23 cellular contexts compared by ENCODE assay signal in genomic region chr1:190663962-190664361, GRCh38.
DNase-seq lines count a peak whose midpoint lies in the region; ATAC-seq and TF ChIP-seq lines count a peak whose summit lies in the region.
"Had no signal": no experiment of that assay in that cellular context is flagged by ENCODE, and none has a peak within 500 bp of the region (broad histone marks: within the 10 kb centered on the region; RNA-seq: fewer than 3 reads in every experiment).

No MANE protein-coding gene starts in this region.

- DNase-seq in MCF 10A (ENCODE audit: unreplicated experiment) = no peak
- DNase-seq in erythroblast (lab: John Stamatoyannopoulos, UW) = no peak
- DNase-seq in NCI-H82 treated with DMSO at 0.1 percent for 48 hours (lab: John Stamatoyannopoulos, UW; ENCODE audit: unreplicated experiment) = no peak
- DNase-seq: Calu3; CD8-positive, alpha-beta T cell; EL; H9; Karpas-422; MG63; NCI-H1048; NCI-H1436 treated with DMSO at 0.1 percent for 48 hours; NCI-H2029; NCI-H2171; NCI-H446; NCI-H526 treated with DMSO at 0.1 percent for 48 hours; SHP77 had no signal

- H3K27me3 Mint-ChIP-seq in nephron (ENCODE audit: low read depth) (no peaks in the 10 kb centered on the region), MCF 10A (ENCODE audit: insufficient read depth, unreplicated experiment) (no peaks in the 10 kb centered on the region)
- H3K27me3 Mint-ChIP-seq: IgD-negative memory B cell had no signal

- POLR2A ChIA-PET in MCF 10A (lab: Yijun Ruan, JAX) = no interaction called here

- no TSS peak for BruUV-seq in MCF 10A (replicated peaks; lab: Mats Ljungman, UMichigan)

- no peak for TF ChIP-seq POLR2A in erythroblast (IDR thresholded peaks at IDR 0.05; ENCODE audit: low read length)

- TF ChIP-seq CTCF in nephron (IDR thresholded peaks at IDR 0.05; ENCODE audit: unreplicated experiment in 3 of 3) = no peak
- no peak for TF ChIP-seq CTCF in MCF 10A (IDR thresholded peaks at IDR 0.05; ENCODE audit: unreplicated experiment)

- H3K36me3 Mint-ChIP-seq in nephron (ENCODE audit: low read depth) (no peaks in the 10 kb centered on the region), MCF 10A (ENCODE audit: insufficient read depth, unreplicated experiment) (no peaks in the 10 kb centered on the region)
- H3K36me3 Mint-ChIP-seq: CD8-positive, alpha-beta T cell had no signal

- ATAC-seq in GM18858 (IDR thresholded peaks at IDR 0.05; ENCODE audit: unreplicated experiment) (peak; percentile 72), GM21717 (IDR thresholded peaks at IDR 0.05; ENCODE audit: unreplicated experiment) (peak; percentile 69), HG03342 (IDR thresholded peaks at IDR 0.05; ENCODE audit: unreplicated experiment) (peak; percentile 80)
- ATAC-seq: A549; CD8-positive, alpha-beta T cell had no signal

- H3K9me3 Mint-ChIP-seq in nephron (no peaks in the 10 kb centered on the region), MCF 10A (ENCODE audit: unreplicated experiment) (no peaks in the 10 kb centered on the region)
- H3K9me3 Mint-ChIP-seq: H9 had no signal

- intact Hi-C loops in MCF 10A (cut with micrococcal nuclease) = no loop called here

- H3K4me3 Mint-ChIP-seq in nephron = no peak overlapping the region
- no peak overlapping the region for H3K4me3 Mint-ChIP-seq in MCF 10A (ENCODE audit: unreplicated experiment)
- H3K4me3 Mint-ChIP-seq: CD8-positive, alpha-beta T cell; H9; IgD-negative memory B cell; T-helper 2 cell treated with Interferon-gamma antibody and Interleukin-4, amounts not matched to agents 5 μg/mL and 100 μg/mL, for 36 hours had no signal

- H3K4me1 Mint-ChIP-seq in nephron (no peaks in the 10 kb centered on the region), MCF 10A (ENCODE audit: insufficient read depth, unreplicated experiment) (peaks cover 7% of the 10 kb centered on the region)
- H3K4me1 Mint-ChIP-seq: H9, IgD-negative memory B cell had no signal

- peak overlapping the region in 2 of 3 experiments; percentile 27 to 32 for H3K27ac Mint-ChIP-seq in nephron
- no peak overlapping the region for H3K27ac Mint-ChIP-seq in MCF 10A (ENCODE audit: low read depth, unreplicated experiment)
- H3K27ac Mint-ChIP-seq: CD8-positive, alpha-beta T cell; IgD-negative memory B cell; T-helper 2 cell treated with Interferon-gamma antibody and Interleukin-4, amounts not matched to agents 5 μg/mL and 100 μg/mL, for 36 hours had no signal

- CTCF ChIA-PET in MCF 10A (lab: Yijun Ruan, JAX) = interaction anchor here (0.9 kb wide), 1 partner anchor 183 kb away, joined by 3 read pairs; no protein-coding TSS in a partner anchor
